In genomic region chr12:22100952-22101748, GRCh38 we compare ENCODE assay signal across 8 cellular contexts. TPM values are rescaled to one million over a fixed set of nuclear protein-coding genes. Genes with fewer than 3 reads are reported as not detected.
DNase-seq lines count a peak whose midpoint lies in the region; ATAC-seq, FAIRE-seq and TF ChIP-seq lines count a peak whose summit lies in the region.

No MANE protein-coding gene starts in this region.

- TF ChIP-seq POLR2A in GM12892 (IDR thresholded peaks at IDR 0.05; ENCODE audit: low read depth, low read length), result no peak

- DNase-seq in AG08396 (ENCODE audit: low spot score) (peak; percentile 18), GM12892 (ENCODE audit: insufficient read length) (no peak), NOMO-1 treated with DMSO at 0.1 percent for 48 hours (lab: John Stamatoyannopoulos, UW; ENCODE audit: unreplicated experiment) (peak; percentile 82), amniotic epithelial cell (ENCODE audit: low read depth) (peak; percentile 76), iPS DF 4.7 (ENCODE audit: extremely low read depth, low spot score) (peak; percentile 66), HPDE6-E6E7 (ENCODE audit: extremely low spot score) (no peak)
- peak; percentile 11 for DNase-seq in stimulated activated CD4-positive, alpha-beta T cell treated with anti-CD3 and anti-CD28 coated beads, Interleukin-2, amount 100 ng/mL, for 4 hours (ENCODE audit: low read depth)

- peak; percentile 53 for FAIRE-seq in GM12892 (lab: Jason Lieb, UNC)

- peak; percentile 68 for ATAC-seq in HG02884 (IDR thresholded peaks at IDR 0.05; ENCODE audit: unreplicated experiment)

RNA-seq across cellular contexts. Expression of gene CMAS, which starts 55.1 kb away (rescaled TPM):
- 42.8 TPM for polyA plus RNA-seq in GM12892 (2012; ENCODE audit: missing spikeins)

Comparison
In these comparisons a context has a peak if more than half of its experiments do, and no peak if none do; other contexts are left out.
1. DNase-seq: peak in AG08396 (single experiment), NOMO-1 treated with DMSO at 0.1 percent for 48 hours (single experiment), amniotic epithelial cell (single experiment), iPS DF 4.7 (single experiment) and stimulated activated CD4-positive, alpha-beta T cell treated with anti-CD3 and anti-CD28 coated beads, Interleukin-2, amount 100 ng/mL, for 4 hours (single experiment); none in GM12892 (single experiment) and HPDE6-E6E7 (single experiment).